In the genomic region with DNA sequence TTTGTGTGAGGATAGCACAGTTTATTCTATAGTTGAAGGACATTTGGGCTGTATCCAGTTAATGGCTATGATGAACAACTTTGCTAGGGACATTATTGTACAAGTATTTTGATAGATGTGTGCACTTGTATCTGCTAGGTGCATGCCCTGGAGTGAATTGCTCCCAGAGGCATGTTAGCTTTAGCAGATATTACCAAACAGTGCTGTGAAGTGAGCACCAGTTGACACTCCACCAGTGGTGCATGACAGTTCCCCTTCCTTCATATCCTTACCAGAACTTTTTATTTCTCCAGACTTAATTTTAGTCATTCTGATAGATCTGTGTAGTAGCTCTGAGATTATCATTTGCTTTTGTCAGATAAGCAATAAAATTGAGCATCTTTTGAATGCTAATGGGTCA, we compare ENCODE assay signal across 13 cellular contexts. TPM values are rescaled to one million over a fixed set of nuclear protein-coding genes. Genes with fewer than 3 reads are reported as not detected.
"Had no signal": no experiment of that assay in that cellular context is flagged by ENCODE, and none has a peak within 500 bp of the region (broad histone marks: within the 10 kb centered on the region; RNA-seq: fewer than 3 reads in every experiment).

No MANE protein-coding gene starts in this region.

- H3K36me3 Mint-ChIP-seq: activated naive CD4-positive, alpha-beta T cell treated with anti-CD3 and anti-CD28 coated beads, Interleukin-2, amount 50 U/mL, for 24 hours; naive B cell had no signal

- H3K4me3 ChIP-seq: dorsolateral prefrontal cortex, lower lobe of right lung had no signal

- H3K27ac ChIP-seq: lower lobe of right lung, parathyroid adenoma had no signal

- H3K27me3 Mint-ChIP-seq: naive B cell had no signal

- H3K9me3 Mint-ChIP-seq: activated CD4-positive, alpha-beta T cell treated with anti-CD3 and anti-CD28 coated beads, Interleukin-2, amount 10 ng/mL, durations not matched to agents 24 days and 14 days; activated naive CD4-positive, alpha-beta T cell treated with anti-CD3 and anti-CD28 coated beads, Interleukin-2, amount 50 U/mL, for 24 hours; activated T-helper 2 cell treated with anti-CD3 and anti-CD28 coated beads, Interferon-gamma antibody, Interleukin-2, Interleukin-4, amounts not matched to agents 10 μg/mL and 5 μg/mL and 100 μg/mL, durations not matched to agents 14 hours and 24 hours and 36 hours; naive B cell had no signal

- H3K4me1 ChIP-seq: parathyroid adenoma had no signal

- ATAC-seq: lower lobe of right lung had no signal

- H3K79me2 ChIP-seq: parathyroid adenoma had no signal

- DNase-seq: activated CD4-positive, alpha-beta T cell treated with anti-CD3 and anti-CD28 coated beads, Interleukin-2, amount 10 ng/mL, durations not matched to agents 24 days and 14 days; amygdala; dorsolateral prefrontal cortex; hippocampal formation; lower lobe of right lung; naive B cell; stimulated activated CD4-positive, alpha-beta T cell treated with anti-CD3 and anti-CD28 coated beads, Interleukin-2, amount 100 ng/mL, for 48 hours; T1000; trophoblast cell had no signal

- H3K9me3 ChIP-seq: lower lobe of right lung had no signal

- H2AFZ ChIP-seq: parathyroid adenoma had no signal

- H3K36me3 ChIP-seq: lower lobe of right lung had no signal

- H3K4me3 Mint-ChIP-seq: activated CD4-positive, alpha-beta T cell treated with anti-CD3 and anti-CD28 coated beads, Interleukin-2, amount 10 ng/mL, durations not matched to agents 24 days and 14 days; activated naive CD4-positive, alpha-beta T cell treated with anti-CD3 and anti-CD28 coated beads, Interleukin-2, amount 50 U/mL, for 24 hours had no signal

- H3K4me1 Mint-ChIP-seq: activated CD4-positive, alpha-beta T cell treated with anti-CD3 and anti-CD28 coated beads, Interleukin-2, amount 10 ng/mL, durations not matched to agents 24 days and 14 days had no signal

RNA-seq across cellular contexts. Expression of gene ENPP5, which starts 48.9 kb away (rescaled TPM):
- total RNA-seq: activated CD4-positive, alpha-beta T cell treated with anti-CD3 and anti-CD28 coated beads, Interleukin-2, amount 10 ng/mL, durations not matched to agents 24 days and 14 days; activated T-helper 2 cell treated with anti-CD3 and anti-CD28 coated beads, Interferon-gamma antibody, Interleukin-2, Interleukin-4, amounts not matched to agents 10 μg/mL and 5 μg/mL and 100 μg/mL, durations not matched to agents 14 hours and 24 hours and 36 hours; glomerular endothelial cell had no signal
